In genomic region chr15:57036352-57036751, GRCh38 we compare ENCODE assay signal across 23 cellular contexts.
DNase-seq lines count a peak whose midpoint lies in the region; ATAC-seq, FAIRE-seq and TF ChIP-seq lines count a peak whose summit lies in the region.
"Had no signal": no experiment of that assay in that cellular context is flagged by ENCODE, and none has a peak within 500 bp of the region (broad histone marks: within the 10 kb centered on the region; RNA-seq: fewer than 3 reads in every experiment).

No MANE protein-coding gene starts in this region.

- H3K27ac ChIP-seq in A673 (ENCODE audit: low read depth, low read length, poor library complexity, severe bottlenecking): no peak overlapping the region
- H3K27ac ChIP-seq in DOHH2 (ENCODE audit: low read depth, low read length): no peak overlapping the region
- H3K27ac ChIP-seq in SJCRH30: 0 out of 2 replicates have a peak overlapping the region, but pooled peaks have one; percentile 5
- H3K27ac ChIP-seq in SK-N-SH (ENCODE audit: low read depth in 2 of 2, low read length in 1 of 2): no peak overlapping the region
- H3K27ac ChIP-seq in RWPE1: no peak overlapping the region
- H3K27ac ChIP-seq: breast epithelium, parathyroid adenoma, right lobe of liver, SJSA1, tibial nerve had no signal

- peaks cover 86% of the 10 kb centered on the region for H3K79me2 ChIP-seq in DOHH2 (ENCODE audit: control insufficient read depth, low read length)
- H3K79me2 ChIP-seq in SK-N-SH (ENCODE audit: insufficient read depth): peaks cover 96% of the 10 kb centered on the region

- H3K9me2 ChIP-seq in DOHH2 (replicated peaks; ENCODE audit: control insufficient read depth, low read length) (no peaks in the 10 kb centered on the region), SK-N-SH (no peaks in the 10 kb centered on the region)

- CTCF ChIA-PET in A673 (lab: Charles Lee): no interaction called here
- CTCF ChIA-PET in SK-N-SH (lab: Yijun Ruan, JAX): interaction anchor here (1.6 kb wide), 1 partner anchor 270 kb away, joined by 3 read pairs; no protein-coding TSS in a partner anchor
- CTCF ChIA-PET in RWPE1 (lab: Yijun Ruan, JAX): interaction anchor here (0.6 kb wide), 1 partner anchor 1348 kb away, joined by 4 read pairs; no protein-coding TSS in a partner anchor

- DNase-seq in A673 (ENCODE audit: low spot score): peak; percentile 37
- DNase-seq in SJCRH30: no peak
- DNase-seq in RCC 7860 (ENCODE audit: low spot score): no peak
- no peak for DNase-seq in SK-N-SH
- no peak for DNase-seq in RWPE1 (ENCODE audit: low spot score)
- DNase-seq: activated CD4-positive, alpha-beta T cell treated with anti-CD3 and anti-CD28 coated beads for 48 hours; activated T-cell treated with anti-CD3 and anti-CD28 coated beads, Interleukin-2, amount 50 U/mL, for 4 hours; C1 segment of cervical spinal cord; KG1; MV-4-11; NCI-H1694 treated with DMSO at 0.1 percent for 48 hours; right lobe of liver; stimulated activated naive CD8-positive, alpha-beta T cell treated with anti-CD3 and anti-CD28 coated beads, Interleukin-15, amount 100 ng/mL, for 72 hours had no signal

- TF ChIP-seq EP300 in SK-N-SH (IDR thresholded peaks at IDR 0.05; ENCODE audit: borderline replicate concordance in 1 of 2, low read depth in 1 of 2, low read length in 1 of 2): no peak

- H3K9me3 ChIP-seq in A673 (ENCODE audit: low read depth, low read length, poor library complexity, severe bottlenecking) (no peaks in the 10 kb centered on the region), DOHH2 (ENCODE audit: control insufficient read depth, insufficient read depth, low read length) (no peaks in the 10 kb centered on the region), SJCRH30 (replicated peaks) (no peaks in the 10 kb centered on the region), SK-N-SH (no peaks in the 10 kb centered on the region)
- H3K9me3 ChIP-seq: breast epithelium, right lobe of liver, SJSA1, tibial nerve had no signal

- H3K4me3 ChIP-seq in A673 (ENCODE audit: low read depth, low read length, poor library complexity, severe bottlenecking) (no peak overlapping the region), DOHH2 (ENCODE audit: low read length) (no peak overlapping the region), SJCRH30 (no peak overlapping the region), SK-N-SH (ENCODE audit: low read depth in 2 of 2, low read length in 1 of 2) (no peak overlapping the region)
- H3K4me3 ChIP-seq: breast epithelium, right lobe of liver, SJSA1, tibial nerve had no signal

- WGBS in SK-N-SH (ENCODE audit: low lambda C conversion rate): 86% methylated on average over 1 of the region's 1 CpG

- BruUV-seq in A673 (replicated peaks; lab: Mats Ljungman, UMichigan): no TSS peak

- H3K27me3 ChIP-seq in A673 (replicated peaks; ENCODE audit: insufficient read depth, low read depth, low read length, poor library complexity) (no peaks in the 10 kb centered on the region), DOHH2 (ENCODE audit: control insufficient read depth, low read length) (no peaks in the 10 kb centered on the region), SJCRH30 (no peaks in the 10 kb centered on the region), SK-N-SH (ENCODE audit: insufficient read depth) (no peaks in the 10 kb centered on the region)
- H3K27me3 ChIP-seq: breast epithelium, right lobe of liver, SJSA1, tibial nerve had no signal

- H4K20me1 ChIP-seq in DOHH2 (ENCODE audit: control insufficient read depth, insufficient read depth, low read depth, low read length) (peaks cover 4% of the 10 kb centered on the region; the same call in 1 of the 2 replicates), SK-N-SH (ENCODE audit: insufficient read depth) (peaks cover 31% of the 10 kb centered on the region)

- TF ChIP-seq RAD21 in SK-N-SH (IDR thresholded peaks at IDR 0.05; ENCODE audit: low read length): no peak

- POLR2A ChIA-PET in A673 (lab: Charles Lee; ENCODE audit: low non-redundant PET) (no interaction called here), SK-N-SH (lab: Yijun Ruan, JAX) (no interaction called here), RWPE1 (lab: Yijun Ruan, JAX; ENCODE audit: low non-redundant PET) (no interaction called here)

- no peak overlapping the region for H2AFZ ChIP-seq in SK-N-SH (ENCODE audit: low read depth)
- H2AFZ ChIP-seq: parathyroid adenoma had no signal

- intact Hi-C loops in A673 (cut with micrococcal nuclease; ENCODE audit: unreplicated experiment): no loop called here

- H3F3A ChIP-seq in DOHH2 (ENCODE audit: control insufficient read depth, insufficient read depth) (no peaks in the 10 kb centered on the region), SK-N-SH (replicated peaks; ENCODE audit: insufficient read depth) (peaks cover 5% of the 10 kb centered on the region)

- TF ChIP-seq CTCF in A673 (conservative IDR thresholded peaks at IDR 0.05; ENCODE audit: low read depth, low read length) (no peak), DOHH2 (IDR thresholded peaks at IDR 0.05; ENCODE audit: low read depth, low read length, poor library complexity, severe bottlenecking) (no peak), SK-N-SH (IDR thresholded peaks at IDR 0.05) (no peak), RWPE1 (conservative IDR thresholded peaks at IDR 0.05; ENCODE audit: low read depth) (no peak)

- peak; percentile 4 for FAIRE-seq in endometrium (lab: Jason Lieb, UNC)
- FAIRE-seq in RCC 7860 (lab: Jason Lieb, UNC): no peak
- FAIRE-seq: endothelial cell of umbilical vein, islet of Langerhans had no signal

- H3K4me1 ChIP-seq in A673 (ENCODE audit: insufficient read depth, low read length, poor library complexity, severe bottlenecking): peaks cover 36% of the 10 kb centered on the region
- peaks cover 47% of the 10 kb centered on the region for H3K4me1 ChIP-seq in DOHH2 (ENCODE audit: control insufficient read depth, low read length)
- H3K4me1 ChIP-seq in SJCRH30: peaks cover 11% of the 10 kb centered on the region
- H3K4me1 ChIP-seq in SK-N-SH (ENCODE audit: control insufficient read depth in 1 of 2, insufficient read depth in 2 of 2, low read depth in 1 of 2, low read length in 1 of 2): peaks cover 4 to 7% of the 10 kb centered on the region in 2 experiments; a peak in 3 of 4 replicates
- H3K4me1 ChIP-seq: breast epithelium had no signal

- H3K4me2 ChIP-seq in DOHH2 (ENCODE audit: low read length) (0 out of 2 replicates have a peak overlapping the region, but pooled peaks have one; percentile 6), SK-N-SH (no peak overlapping the region)

- H3K9ac ChIP-seq in SK-N-SH: no peak overlapping the region
- H3K9ac ChIP-seq: parathyroid adenoma had no signal

- ATAC-seq in HG03139 (IDR thresholded peaks at IDR 0.05; ENCODE audit: unreplicated experiment): no peak
- ATAC-seq: activated T-cell treated with anti-CD3 and anti-CD28 coated beads, Interleukin-2, amount 50 U/mL, for 4 hours; Panc1; right lobe of liver; stimulated activated naive CD8-positive, alpha-beta T cell treated with anti-CD3 and anti-CD28 coated beads, Interleukin-15, amount 100 ng/mL, for 72 hours had no signal

- no peaks in the 10 kb centered on the region for H3K36me3 ChIP-seq in A673 (ENCODE audit: insufficient read depth, low read length, poor library complexity, severe bottlenecking)
- H3K36me3 ChIP-seq in DOHH2 (ENCODE audit: control insufficient read depth, low read length): no peaks in the 10 kb centered on the region; the same call in 1 of the 2 replicates
- peaks cover 3% of the 10 kb centered on the region; the same call in 1 of the 2 replicates for H3K36me3 ChIP-seq in SJCRH30
- no peaks in the 10 kb centered on the region for H3K36me3 ChIP-seq in SK-N-SH (replicated peaks in 1 of 2; ENCODE audit: control insufficient read depth in 1 of 2, insufficient read depth in 2 of 2, low read length in 1 of 2)
- H3K36me3 ChIP-seq: breast epithelium, right lobe of liver, SJSA1, tibial nerve had no signal

TF ChIP-seq in SK-N-SH, 30 proteins besides CTCF, POLR2A, EP300 and RAD21 (continues in another document):
- TF ChIP-seq REST (IDR thresholded peaks at IDR 0.05; ENCODE audit: low read depth, low read length) (no peak), TCF12 (IDR thresholded peaks at IDR 0.05) (no peak), TAF1 (IDR thresholded peaks at IDR 0.05; ENCODE audit: borderline replicate concordance, low read depth, low read length) (no peak), YY1 (IDR thresholded peaks at IDR 0.05; ENCODE audit: low read depth) (no peak), SIN3A (IDR thresholded peaks at IDR 0.05; ENCODE audit: borderline replicate concordance, low read depth, low read length) (no peak), PBX3 (IDR thresholded peaks at IDR 0.05) (no peak), TEAD4 (IDR thresholded peaks at IDR 0.05; ENCODE audit: borderline replicate concordance, insufficient read depth) (no peak)
